In genomic region chr17:63704259-63704576, GRCh38 we compare ENCODE assay signal across 22 cellular contexts. TPM values are rescaled to one million over a fixed set of nuclear protein-coding genes. Genes with fewer than 3 reads are reported as not detected.
A peak's percentile ranks its signal among the peaks of the same experiment; 100 is the strongest.
DNase-seq lines count a peak whose midpoint lies in the region; ATAC-seq and TF ChIP-seq lines count a peak whose summit lies in the region.
"Had no signal": no experiment of that assay in that cellular context is flagged by ENCODE, and none has a peak within 500 bp of the region (broad histone marks: within the 10 kb centered on the region; RNA-seq: fewer than 3 reads in every experiment).

No MANE protein-coding gene starts in this region.

- no peaks in the 10 kb centered on the region for H3K27me3 Mint-ChIP-seq in activated CD4-positive, alpha-beta T cell treated with anti-CD3 and anti-CD28 coated beads, Interleukin-2, amount 10 ng/mL, durations not matched to agents 7 days and 5 days
- H3K27me3 Mint-ChIP-seq in activated B cell treated with CpG ODN at 0.5 μM for 24 hours, result no peaks in the 10 kb centered on the region
- no peaks in the 10 kb centered on the region for H3K27me3 Mint-ChIP-seq in stimulated activated naive B cell treated with anti-CD40 and anti-IgM and Interleukin-4, amounts not matched to agents 10 μg/mL and 1 μg/mL and 100 μg/mL, for 72 hours

- peaks cover 56% of the 10 kb centered on the region for H3K36me3 Mint-ChIP-seq in activated CD4-positive, alpha-beta T cell treated with anti-CD3 and anti-CD28 coated beads, Interleukin-2, amount 10 ng/mL, durations not matched to agents 7 days and 5 days (ENCODE audit: low read depth)
- H3K36me3 Mint-ChIP-seq in activated B cell treated with CpG ODN at 0.5 μM for 24 hours (ENCODE audit: low read depth), result peaks cover 46% of the 10 kb centered on the region
- peaks cover 27 to 47% of the 10 kb centered on the region in 2 donors for H3K36me3 Mint-ChIP-seq in stimulated activated naive B cell treated with anti-CD40 and anti-IgM and Interleukin-4, amounts not matched to agents 10 μg/mL and 1 μg/mL and 100 μg/mL, for 72 hours

- no peak for DNase-seq in activated CD4-positive, alpha-beta T cell treated with anti-CD3 and anti-CD28 coated beads, Interleukin-2, amount 10 ng/mL, durations not matched to agents 7 days and 5 days
- no peak for DNase-seq in activated CD4-positive, alpha-beta T cell treated with anti-CD3 and anti-CD28 coated beads, Interleukin-2, amount 50 U/mL, for 4 hours
- no peak for DNase-seq in activated B cell treated with CpG ODN at 0.5 μM for 24 hours
- peak; percentile 55 for DNase-seq in islet precursor cell
- DNase-seq in stimulated activated naive B cell treated with anti-CD40 and anti-IgM and Interleukin-4, amounts not matched to agents 10 μg/mL and 1 μg/mL and 100 μg/mL, for 72 hours, result no peak
- DNase-seq in HAP-1 (ENCODE audit: low spot score in 2 of 2), result no peak
- no peak for DNase-seq in T1000 (lab: John Stamatoyannopoulos, UW)
- DNase-seq: activated effector memory CD4-positive, alpha-beta T cell treated with anti-CD3 and anti-CD28 coated beads, Interleukin-2, amount 50 U/mL, for 16 hours; HFFc6; IMR-90; left ventricle myocardium superior; NCI-H1417 treated with DMSO at 0.1 percent for 48 hours; NCI-H2171; NCI-H69; Right ventricle myocardium superior; stimulated activated naive CD4-positive, alpha-beta T cell; trophoblast cell had no signal

- no peak overlapping the region for H3K4me3 Mint-ChIP-seq in activated CD4-positive, alpha-beta T cell treated with anti-CD3 and anti-CD28 coated beads, Interleukin-2, amount 10 ng/mL, durations not matched to agents 7 days and 5 days
- H3K4me3 Mint-ChIP-seq in activated B cell treated with CpG ODN at 0.5 μM for 24 hours, result no peak overlapping the region
- peak overlapping the region; percentile 46 to 72 for H3K4me3 Mint-ChIP-seq in stimulated activated naive B cell treated with anti-CD40 and anti-IgM and Interleukin-4, amounts not matched to agents 10 μg/mL and 1 μg/mL and 100 μg/mL, for 72 hours
- H3K4me3 Mint-ChIP-seq: HFFc6, WTC11 had no signal

- no peak for TF ChIP-seq CTCF in activated B cell treated with CpG ODN at 0.5 μM for 24 hours (IDR thresholded peaks at IDR 0.05)

- POLR2A ChIA-PET in activated CD4-positive, alpha-beta T cell treated with anti-CD3 and anti-CD28 coated beads, Interleukin-2, amount 10 ng/mL, durations not matched to agents 7 days and 5 days (lab: Charles Lee), result no interaction called here
- POLR2A ChIA-PET in activated B cell treated with CpG ODN at 0.5 μM for 24 hours (lab: Charles Lee), result interaction anchor here (0.5 to 11.3 kb wide), 4 partner anchors 24 to 108 kb away, joined by 3 to 295 read pairs (median 4); partner anchors contain the start of genes DDX42 and STRADA

- in situ Hi-C loops in HAP-1 (cut with MboI; ENCODE audit: low sequenced_read_pairs), result no loop called here

- no peak overlapping the region for H3K4me3 ChIP-seq in HAP-1
- H3K4me3 ChIP-seq: ascending aorta, right lobe of liver had no signal

- H3K9me3 ChIP-seq in HAP-1, result no peaks in the 10 kb centered on the region
- H3K9me3 ChIP-seq: ascending aorta, right lobe of liver had no signal

- intact Hi-C loops in activated B cell treated with CpG ODN at 0.5 μM for 24 hours (cut with micrococcal nuclease), result no loop called here

- H3K4me1 ChIP-seq in HAP-1, result no peaks in the 10 kb centered on the region
- H3K4me1 ChIP-seq: parathyroid adenoma had no signal

- H3K36me3 ChIP-seq in HAP-1 (replicated peaks), result peaks cover 29% of the 10 kb centered on the region

- peak overlapping the region; percentile 99 for H3K27ac Mint-ChIP-seq in activated CD4-positive, alpha-beta T cell treated with anti-CD3 and anti-CD28 coated beads, Interleukin-2, amount 10 ng/mL, durations not matched to agents 7 days and 5 days
- H3K27ac Mint-ChIP-seq in activated B cell treated with CpG ODN at 0.5 μM for 24 hours, result peak overlapping the region; percentile 61
- no peak overlapping the region for H3K27ac Mint-ChIP-seq in stimulated activated naive B cell treated with anti-CD40 and anti-IgM and Interleukin-4, amounts not matched to agents 10 μg/mL and 1 μg/mL and 100 μg/mL, for 72 hours
- H3K27ac Mint-ChIP-seq: HFFc6 had no signal

- no peaks in the 10 kb centered on the region for H3K27me3 ChIP-seq in HAP-1 (ENCODE audit: low read depth)
- H3K27me3 ChIP-seq: ascending aorta, right lobe of liver had no signal

- ATAC-seq in activated B cell treated with CpG ODN at 0.5 μM for 24 hours (ENCODE audit: low read depth) (no peak), HG02981 (IDR thresholded peaks at IDR 0.05; ENCODE audit: unreplicated experiment) (no peak)
- ATAC-seq in stimulated activated naive B cell treated with anti-CD40 and anti-IgM and Interleukin-4, amounts not matched to agents 10 μg/mL and 1 μg/mL and 100 μg/mL, for 72 hours (replicated peaks), result no peak
- ATAC-seq: left ventricle myocardium superior, right lobe of liver, WTC11 had no signal

- H3K4me1 Mint-ChIP-seq in activated CD4-positive, alpha-beta T cell treated with anti-CD3 and anti-CD28 coated beads, Interleukin-2, amount 10 ng/mL, durations not matched to agents 7 days and 5 days, result peaks cover 72% of the 10 kb centered on the region
- H3K4me1 Mint-ChIP-seq in activated B cell treated with CpG ODN at 0.5 μM for 24 hours, result peaks cover 67% of the 10 kb centered on the region
- H3K4me1 Mint-ChIP-seq in stimulated activated naive B cell treated with anti-CD40 and anti-IgM and Interleukin-4, amounts not matched to agents 10 μg/mL and 1 μg/mL and 100 μg/mL, for 72 hours, result peaks cover 42 to 77% of the 10 kb centered on the region in 2 donors

- peaks cover 3% of the 10 kb centered on the region for H3K9me3 Mint-ChIP-seq in activated CD4-positive, alpha-beta T cell treated with anti-CD3 and anti-CD28 coated beads, Interleukin-2, amount 10 ng/mL, durations not matched to agents 7 days and 5 days
- H3K9me3 Mint-ChIP-seq in activated B cell treated with CpG ODN at 0.5 μM for 24 hours, result no peaks in the 10 kb centered on the region
- no peaks in the 10 kb centered on the region for H3K9me3 Mint-ChIP-seq in stimulated activated naive B cell treated with anti-CD40 and anti-IgM and Interleukin-4, amounts not matched to agents 10 μg/mL and 1 μg/mL and 100 μg/mL, for 72 hours
- H3K9me3 Mint-ChIP-seq: HFFc6, WTC11 had no signal

- CTCF ChIA-PET in activated CD4-positive, alpha-beta T cell treated with anti-CD3 and anti-CD28 coated beads, Interleukin-2, amount 10 ng/mL, durations not matched to agents 7 days and 5 days (lab: Charles Lee), result interaction anchor here (1.1 to 2.3 kb wide), 4 partner anchors 8 to 279 kb away, joined by 3 to 11 read pairs (median 4); no protein-coding TSS in a partner anchor
- CTCF ChIA-PET in activated B cell treated with CpG ODN at 0.5 μM for 24 hours (lab: Charles Lee), result no interaction called here

RNA-seq across cellular contexts. Expression of gene LIMD2, which starts 4.3 kb away (rescaled TPM):
- total RNA-seq in activated CD4-positive, alpha-beta T cell treated with anti-CD3 and anti-CD28 coated beads, Interleukin-2, amount 10 ng/mL, durations not matched to agents 7 days and 5 days, result 100 to 1,000 TPM; 409 to 433 TPM
- 404 and 421 TPM in 2 replicates for total RNA-seq in activated B cell treated with CpG ODN at 0.5 μM for 24 hours

RNA-seq across cellular contexts. Expression of gene STRADA, which starts 37.4 kb away (rescaled TPM):
- total RNA-seq in activated CD4-positive, alpha-beta T cell treated with anti-CD3 and anti-CD28 coated beads, Interleukin-2, amount 10 ng/mL, durations not matched to agents 7 days and 5 days, result 10 to 100 TPM; 46.8 to 49.0 TPM
- 72.5 and 80.2 TPM in 2 replicates for total RNA-seq in activated B cell treated with CpG ODN at 0.5 μM for 24 hours

Comparison
In these comparisons a context has a peak if more than half of its experiments do, and no peak if none do; other contexts are left out.
1. H3K4me3 Mint-ChIP-seq: peak in stimulated activated naive B cell treated with anti-CD40 and anti-IgM and Interleukin-4, amounts not matched to agents 10 μg/mL and 1 μg/mL and 100 μg/mL, for 72 hours (2 of 2); none in activated CD4-positive, alpha-beta T cell treated with anti-CD3 and anti-CD28 coated beads, Interleukin-2, amount 10 ng/mL, durations not matched to agents 7 days and 5 days (single experiment) and activated B cell treated with CpG ODN at 0.5 μM for 24 hours (single experiment).